Comparison of ENCODE assay signal across 11 cellular contexts in the genomic region with DNA sequence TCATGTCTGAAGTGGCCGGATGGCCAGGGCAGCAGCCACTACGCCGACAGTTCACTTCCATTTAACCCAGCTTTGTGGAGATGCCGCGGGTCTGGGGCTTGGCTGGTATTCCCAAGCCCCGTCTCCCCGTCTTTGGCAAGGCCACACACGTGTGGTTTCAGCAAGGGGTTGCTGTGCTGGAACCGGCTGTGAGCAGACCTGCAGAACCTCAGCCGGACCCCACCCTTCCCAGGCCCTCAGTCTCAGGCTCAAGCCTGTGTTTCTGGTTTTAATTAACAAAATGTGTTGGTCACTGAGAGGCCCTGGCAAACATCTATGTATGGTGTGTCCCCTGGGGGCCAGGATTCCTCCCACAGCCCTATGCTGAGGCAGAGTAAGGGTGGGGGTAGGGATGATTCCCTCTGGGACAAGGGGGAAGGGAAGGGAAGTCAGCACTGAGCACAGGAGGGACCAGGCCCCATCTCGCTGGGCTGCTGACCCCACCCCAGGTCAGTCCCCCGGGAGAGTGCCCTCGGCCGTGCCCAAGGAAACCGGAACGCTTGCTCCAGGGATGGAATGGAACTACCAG. TPM values are rescaled to one million over a fixed set of nuclear protein-coding genes. Genes with fewer than 3 reads are reported as not detected.
DNase-seq lines count a peak whose midpoint lies in the region; ATAC-seq and TF ChIP-seq lines count a peak whose summit lies in the region.
"Had no signal": no experiment of that assay in that cellular context is flagged by ENCODE, and none has a peak within 500 bp of the region (broad histone marks: within the 10 kb centered on the region; RNA-seq: fewer than 3 reads in every experiment).

No MANE protein-coding gene starts in this region.

- no peaks in the 10 kb centered on the region for H3K79me1 ChIP-seq in H9 (ENCODE audit: insufficient read depth, low read depth, low read length, poor library complexity, severe bottlenecking)

- H3K36me3 Mint-ChIP-seq in H9 (ENCODE audit: insufficient read depth in 1 of 3, low read depth in 3 of 3) = peaks cover 2 to 3% (median 2%) of the 10 kb centered on the region in 3 experiments; a peak in 4 of 7 replicates
- H3K36me3 Mint-ChIP-seq in dendritic cell treated with granulocyte-macrophage colony-stimulating factor and Interleukin-4, amounts not matched to agents 40 ng/mL and 50 ng/mL, for 4 days (ENCODE audit: low read depth) = peaks cover 46% of the 10 kb centered on the region
- peaks cover 1% of the 10 kb centered on the region for H3K36me3 Mint-ChIP-seq in mesothelial cell of epicardium

- no peak overlapping the region for H4K8ac ChIP-seq in H9 (replicated peaks; ENCODE audit: insufficient read length, low read depth, low read length)

- H4K20me1 ChIP-seq in H9 (ENCODE audit: control insufficient read depth, insufficient read depth, insufficient read length) = no peaks in the 10 kb centered on the region

- peaks cover 2% of the 10 kb centered on the region; the same call in 1 of the 2 replicates for H3K27me3 Mint-ChIP-seq in H9 (ENCODE audit: low read depth)
- no peaks in the 10 kb centered on the region for H3K27me3 Mint-ChIP-seq in dendritic cell treated with granulocyte-macrophage colony-stimulating factor and Interleukin-4, amounts not matched to agents 40 ng/mL and 50 ng/mL, for 4 days
- no peaks in the 10 kb centered on the region for H3K27me3 Mint-ChIP-seq in mesothelial cell of epicardium (ENCODE audit: low read depth)

- H3K79me2 ChIP-seq in H9 (ENCODE audit: insufficient read depth, low read length) = no peaks in the 10 kb centered on the region

- no peaks in the 10 kb centered on the region for H3K9me3 ChIP-seq in H9 (ENCODE audit: control insufficient read depth, low read depth, low read length)
- H3K9me3 ChIP-seq in thyroid gland = no peaks in the 10 kb centered on the region
- no peaks in the 10 kb centered on the region for H3K9me3 ChIP-seq in effector memory CD4-positive, alpha-beta T cell (ENCODE audit: control insufficient read depth, low read length)
- H3K9me3 ChIP-seq: pancreas had no signal

- H2AK5ac ChIP-seq in H9 (ENCODE audit: insufficient read length, low read length) = no peak overlapping the region

- DNase-seq in H9 = no peak
- no peak for DNase-seq in mesothelial cell of epicardium (ENCODE audit: low spot score in 2 of 2, unreplicated experiment in 2 of 2)
- DNase-seq in thyroid gland = no peak
- DNase-seq in SHP77 treated with DMSO at 0.1 percent for 48 hours (lab: John Stamatoyannopoulos, UW) = no peak
- no peak for DNase-seq in NCI-H2227 (lab: John Stamatoyannopoulos, UW; ENCODE audit: unreplicated experiment)
- DNase-seq in effector memory CD4-positive, alpha-beta T cell = no peak
- DNase-seq: activated CD4-positive, alpha-beta T cell treated with anti-CD3 and anti-CD28 coated beads, Interleukin-2, amount 50 U/mL, for 1 hour; SIG-M5 had no signal

- H2BK120ac ChIP-seq in H9 (ENCODE audit: low read depth, low read length, poor library complexity, severe bottlenecking) = no peak overlapping the region

- peaks cover 2% of the 10 kb centered on the region; the same call in 1 of the 2 replicates for H3K4me1 ChIP-seq in H9 (ENCODE audit: insufficient read depth, low read length)
- peaks cover 21 to 53% of the 10 kb centered on the region in 2 donors for H3K4me1 ChIP-seq in thyroid gland
- H3K4me1 ChIP-seq in effector memory CD4-positive, alpha-beta T cell (ENCODE audit: control insufficient read depth, insufficient read depth, low read length, poor library complexity, severe bottlenecking) = no peaks in the 10 kb centered on the region

- no peak overlapping the region for H2BK12ac ChIP-seq in H9 (ENCODE audit: insufficient read length, low read depth, low read length)

- no peak overlapping the region for H3T11ph ChIP-seq in H9 (ENCODE audit: low read length)

- no peak overlapping the region for H2BK5ac ChIP-seq in H9 (ENCODE audit: insufficient read length, low read length)

- peaks cover 8% of the 10 kb centered on the region for H3K23me2 ChIP-seq in H9 (ENCODE audit: insufficient read length, low read depth, low read length, poor library complexity, severe bottlenecking)

- H3K4ac ChIP-seq in H9 (ENCODE audit: low read depth, low read length) = no peak overlapping the region

- H3K18ac ChIP-seq in H9 (ENCODE audit: insufficient read length, low read depth, low read length) = no peak overlapping the region

- intact Hi-C loops in dendritic cell treated with granulocyte-macrophage colony-stimulating factor and Interleukin-4, amounts not matched to agents 40 ng/mL and 50 ng/mL, for 4 days (cut with micrococcal nuclease) = no loop called here
- intact Hi-C loops in thyroid gland (cut with DNase I) = no loop called here

- H3K27ac ChIP-seq in H9 (ENCODE audit: insufficient read length, low read depth, low read length) (no peak overlapping the region), thyroid gland (peak overlapping the region in 2 of 3 donors; percentile 30 to 47)
- no peak overlapping the region for H3K27ac ChIP-seq in effector memory CD4-positive, alpha-beta T cell (ENCODE audit: insufficient read depth, low read length, poor library complexity, severe bottlenecking)
- H3K27ac ChIP-seq: pancreas had no signal

- H2AFZ ChIP-seq in H9 (ENCODE audit: low read length) = no peak overlapping the region

- no peak overlapping the region; the same call in 1 of the 2 replicates for H3K14ac ChIP-seq in H9 (ENCODE audit: insufficient read depth, low read length)

- no peak overlapping the region for H3K4me3 ChIP-seq in thyroid gland (replicated peaks in 1 of 3)
- no peak overlapping the region for H3K4me3 ChIP-seq in effector memory CD4-positive, alpha-beta T cell (ENCODE audit: insufficient read depth, low read depth, low read length, poor library complexity, severe bottlenecking)
- H3K4me3 ChIP-seq: pancreas had no signal

- TF ChIP-seq CTCF in H9 (conservative IDR thresholded peaks at IDR 0.05) (no peak), mesothelial cell of epicardium (IDR thresholded peaks at IDR 0.05; ENCODE audit: unreplicated experiment) (no peak), thyroid gland (IDR thresholded peaks at IDR 0.05) (no peak)

- H3K4me1 Mint-ChIP-seq in H9 = peaks cover 53 to 68% of the 10 kb centered on the region in 2 experiments
- peaks cover 89% of the 10 kb centered on the region for H3K4me1 Mint-ChIP-seq in dendritic cell treated with granulocyte-macrophage colony-stimulating factor and Interleukin-4, amounts not matched to agents 40 ng/mL and 50 ng/mL, for 4 days (ENCODE audit: low read depth)
- H3K4me1 Mint-ChIP-seq in mesothelial cell of epicardium = peaks cover 72% of the 10 kb centered on the region

- no peak overlapping the region for H2BK15ac ChIP-seq in H9 (ENCODE audit: low read depth, low read length)

- H3K27ac Mint-ChIP-seq in H9 (peak overlapping the region in 2 of 3 experiments; percentile 57 to 70; a peak in 4 of 7 replicates), mesothelial cell of epicardium (peak overlapping the region; percentile 79)
- peak overlapping the region; percentile 55 for H3K27ac Mint-ChIP-seq in dendritic cell treated with granulocyte-macrophage colony-stimulating factor and Interleukin-4, amounts not matched to agents 40 ng/mL and 50 ng/mL, for 4 days

- H3K4me3 Mint-ChIP-seq in H9 = peak overlapping the region in 1 of 2 experiments; percentile 18; a peak in 2 of 5 replicates
- no peak overlapping the region for H3K4me3 Mint-ChIP-seq in dendritic cell treated with granulocyte-macrophage colony-stimulating factor and Interleukin-4, amounts not matched to agents 40 ng/mL and 50 ng/mL, for 4 days
- peak overlapping the region; percentile 26 for H3K4me3 Mint-ChIP-seq in mesothelial cell of epicardium

- H2BK20ac ChIP-seq in H9 (ENCODE audit: low read depth, low read length, poor library complexity, severe bottlenecking) = no peak overlapping the region

- H3K27me3 ChIP-seq in H9 (ENCODE audit: insufficient read depth, low read length) = no peaks in the 10 kb centered on the region
- no peaks in the 10 kb centered on the region for H3K27me3 ChIP-seq in thyroid gland
- no peaks in the 10 kb centered on the region for H3K27me3 ChIP-seq in effector memory CD4-positive, alpha-beta T cell (replicated peaks; ENCODE audit: control insufficient read depth, insufficient read depth, low read length, poor library complexity, severe bottlenecking)
- H3K27me3 ChIP-seq: pancreas had no signal

- no peak for TF ChIP-seq POLR2A in thyroid gland (IDR thresholded peaks at IDR 0.05)

- no peak overlapping the region for H3K23ac ChIP-seq in H9 (ENCODE audit: insufficient read length, low read depth, low read length)

- no peak overlapping the region for H4K91ac ChIP-seq in H9 (ENCODE audit: insufficient read length, low read depth, low read length)

- no peak overlapping the region for H3K9ac ChIP-seq in H9 (ENCODE audit: extremely low read depth, insufficient read length, low read length)

- H3K9me3 Mint-ChIP-seq in H9 = no peaks in the 10 kb centered on the region
- no peaks in the 10 kb centered on the region for H3K9me3 Mint-ChIP-seq in dendritic cell treated with granulocyte-macrophage colony-stimulating factor and Interleukin-4, amounts not matched to agents 40 ng/mL and 50 ng/mL, for 4 days
- no peaks in the 10 kb centered on the region for H3K9me3 Mint-ChIP-seq in mesothelial cell of epicardium

- ATAC-seq in GM21360 (IDR thresholded peaks at IDR 0.05; ENCODE audit: unreplicated experiment) = no peak
- ATAC-seq: pancreas had no signal

- WGBS in H9 (ENCODE audit: extremely low coverage, insufficient read length, low lambda C conversion rate) = no CpG with 5 or more reads among the region's 16 CpGs
- 79 to 80% methylated on average over 16 of the region's 16 CpGs for WGBS in thyroid gland, 2 donors

- no peaks in the 10 kb centered on the region for H3K36me3 ChIP-seq in thyroid gland
- H3K36me3 ChIP-seq in effector memory CD4-positive, alpha-beta T cell (ENCODE audit: control insufficient read depth, insufficient read depth, low read length) = no peaks in the 10 kb centered on the region
- H3K36me3 ChIP-seq: pancreas had no signal

- no peak overlapping the region for H3K56ac ChIP-seq in H9 (ENCODE audit: insufficient read length, low read depth, low read length)

- no peak overlapping the region for H3K4me2 ChIP-seq in H9 (ENCODE audit: insufficient read depth, insufficient read length, low read length)

- H4K5ac ChIP-seq in H9 (ENCODE audit: insufficient read length, low read depth, low read length) = no peak overlapping the region

RNA-seq across cellular contexts. Expression of gene OSBPL5, which starts 9.3 kb away (rescaled TPM):
- 11.1 and 16.1 TPM in 2 replicates for total RNA-seq in H9 (2021)
- 31.6 to 37.1 TPM (median 34.4 TPM) in 3 replicates for total RNA-seq in mesothelial cell of epicardium
- total RNA-seq in thyroid gland = 10 to 100 TPM; 24.2 to 46.7 (median 34.4) TPM

Comparison
In these comparisons a context has a peak if more than half of its experiments do, and no peak if none do; other contexts are left out.
1. H3K27ac ChIP-seq: peak in thyroid gland (2 of 3); none in H9 (single experiment) and effector memory CD4-positive, alpha-beta T cell (single experiment).
2. Peak in every context shown above with its lines, with median percentiles within 50 percentile points of each other: H3K27ac Mint-ChIP-seq.